In genomic region chr4:48483777-48484493, GRCh38 we compare ENCODE assay signal across 10 cellular contexts. TPM values are rescaled to one million over a fixed set of nuclear protein-coding genes. Genes with fewer than 3 reads are reported as not detected.
DNase-seq lines count a peak whose midpoint lies in the region; ATAC-seq, FAIRE-seq and TF ChIP-seq lines count a peak whose summit lies in the region.
"Had no signal": no experiment of that assay in that cellular context is flagged by ENCODE, and none has a peak within 500 bp of the region (broad histone marks: within the 10 kb centered on the region; RNA-seq: fewer than 3 reads in every experiment).

No MANE protein-coding gene starts in this region.

- TF ChIP-seq CTCF in H1 (IDR thresholded peaks at IDR 0.05; ENCODE audit: control extremely low read depth in 1 of 3, insufficient read depth in 1 of 3, low read depth in 1 of 3, low read length in 3 of 3) (no peak), osteoblast (IDR thresholded peaks at IDR 0.05; ENCODE audit: extremely low read depth, low read depth, low read length) (no peak)

- DNase-seq in DMS53 (lab: John Stamatoyannopoulos, UW) (peak; percentile 73), NT2/D1 (ENCODE audit: low read depth, low spot score) (no peak), H1 (ENCODE audit: low read depth in 1 of 2, low spot score in 2 of 2) (peak in 1 of 2 experiments; percentile 64), osteoblast (ENCODE audit: insufficient read length, low spot score, missing footprints) (no peak), glomerular visceral epithelial cell (ENCODE audit: extremely low spot score) (no peak), hypothalamus (lab: John Stamatoyannopoulos, UW) (no peak), NCI-H146 treated with DMSO at 0.1 percent for 48 hours (lab: John Stamatoyannopoulos, UW; ENCODE audit: unreplicated experiment) (no peak)
- DNase-seq: PC-3 had no signal

- H3K9ac ChIP-seq in NT2/D1 (ENCODE audit: insufficient read length, low read depth) (peak overlapping the region; percentile 81), H1 (replicated peaks in 1 of 4; ENCODE audit: extremely low read depth in 1 of 4, low read depth in 3 of 4, low read length in 3 of 4) (no peak overlapping the region)

- no peaks in the 10 kb centered on the region for H3K79me1 ChIP-seq in H1 (ENCODE audit: low read depth, low read length)

- H3K27me3 ChIP-seq in NT2/D1 (ENCODE audit: insufficient read depth, insufficient read length) (peaks cover 20% of the 10 kb centered on the region), H1 (replicated peaks in 1 of 4; ENCODE audit: control insufficient read depth in 3 of 4, extremely low read depth in 1 of 4, insufficient read depth in 3 of 4, low read length in 3 of 4) (peaks cover 18 to 49% (median 40%) of the 10 kb centered on the region in 4 experiments), osteoblast (ENCODE audit: insufficient read depth, low read length) (peaks cover 79% of the 10 kb centered on the region)

- no peak for ATAC-seq in GM18498 (IDR thresholded peaks at IDR 0.05; ENCODE audit: unreplicated experiment)

- no peak for TF ChIP-seq POLR2A in H1 (IDR thresholded peaks at IDR 0.05; ENCODE audit: control extremely low read depth in 1 of 2, low read depth in 2 of 2, low read length in 2 of 2)

- H3K4me2 ChIP-seq in H1 (ENCODE audit: insufficient read depth in 1 of 2, low read depth in 2 of 2, low read length in 2 of 2) (peak overlapping the region; percentile 70 to 74), osteoblast (ENCODE audit: insufficient read depth, low read length) (no peak overlapping the region)

- H2BK120ac ChIP-seq in H1 (replicated peaks; ENCODE audit: low read depth, low read length) = no peak overlapping the region

- H3K23ac ChIP-seq in H1 (ENCODE audit: insufficient read length) = no peak overlapping the region

- no peaks in the 10 kb centered on the region for H4K20me1 ChIP-seq in H1 (replicated peaks in 1 of 2; ENCODE audit: control insufficient read depth in 1 of 2, insufficient read depth in 2 of 2, low read length in 2 of 2)
- no peaks in the 10 kb centered on the region for H4K20me1 ChIP-seq in osteoblast (ENCODE audit: insufficient read depth, low read length)

- POLR2A ChIA-PET in H1 (lab: Charles Lee; ENCODE audit: partially characterized antibody) = interaction anchor here (0.7 to 2.2 kb wide), 6 partner anchors 10 to 357 kb away, joined by 3 to 10 read pairs (median 4); partner anchors contain the start of gene SLAIN2

- H2BK12ac ChIP-seq in H1 (ENCODE audit: low read depth, low read length) = peak overlapping the region; percentile 35; the same call in 1 of the 2 replicates

- H3K4me3 ChIP-seq in NT2/D1 (ENCODE audit: insufficient read length, low read depth) (peak overlapping the region; percentile 58), H1 (ENCODE audit: extremely low read depth in 1 of 4, insufficient read depth in 2 of 4, low read depth in 3 of 4, low read length in 4 of 4) (peak overlapping the region; percentile 20 to 59 (median 42)), osteoblast (ENCODE audit: insufficient read depth, low read length) (peak overlapping the region; percentile 27)

- H3K79me2 ChIP-seq in H1 (ENCODE audit: control insufficient read depth in 1 of 2, insufficient read depth in 2 of 2, low read length in 2 of 2) (no peaks in the 10 kb centered on the region), osteoblast (ENCODE audit: insufficient read depth, low read length) (no peaks in the 10 kb centered on the region)

- H2BK5ac ChIP-seq in H1 (ENCODE audit: low read depth, low read length) = peak overlapping the region; percentile 39; the same call in 1 of the 2 replicates

- H3K18ac ChIP-seq in H1 (ENCODE audit: extremely low read depth, low read length) = peak overlapping the region; percentile 64; the same call in 1 of the 2 replicates

- H3K56ac ChIP-seq in H1 (replicated peaks; ENCODE audit: insufficient read length, low read depth, low read length) = no peak overlapping the region

- H2AK5ac ChIP-seq in H1 (ENCODE audit: low read depth, low read length) = no peak overlapping the region

- peak overlapping the region; percentile 94 for H4K91ac ChIP-seq in H1 (replicated peaks; ENCODE audit: insufficient read length, low read length)

- 22% methylated on average over 53 of the region's 66 CpGs; no CpG with 5 or more reads in 1 of the 2 experiments for WGBS in H1 (ENCODE audit: extremely low coverage in 1 of 2, insufficient coverage in 1 of 2, insufficient read length in 1 of 2, insufficient replicate concordance in 2 of 2, low coverage in 1 of 2, low lambda C conversion rate in 2 of 2, missing lambda C conversion rate in 1 of 2), 2 experiments

- CTCF ChIA-PET in H1 (lab: Charles Lee; ENCODE audit: partially characterized antibody) = interaction anchor here (0.7 to 1.2 kb wide), 3 partner anchors 10 to 159 kb away, joined by 3 read pairs; no protein-coding TSS in a partner anchor

- H2BK20ac ChIP-seq in H1 (ENCODE audit: low read length) = no peak overlapping the region

- no peak overlapping the region for H4K5ac ChIP-seq in H1 (ENCODE audit: insufficient read length, low read depth, low read length)

- no peaks in the 10 kb centered on the region for H3K9me3 ChIP-seq in NT2/D1 (ENCODE audit: insufficient read depth, low read length)
- no peaks in the 10 kb centered on the region for H3K9me3 ChIP-seq in H1 (ENCODE audit: insufficient read depth in 2 of 2, low read depth in 1 of 2, low read length in 1 of 2)
- no peaks in the 10 kb centered on the region for H3K9me3 ChIP-seq in osteoblast (ENCODE audit: low read depth, low read length)

- 0 out of 2 replicates have a peak overlapping the region, but pooled peaks have one; percentile 2 for H2BK15ac ChIP-seq in H1 (ENCODE audit: low read length)

- peak overlapping the region; percentile 44; the same call in 1 of the 2 replicates for H2AFZ ChIP-seq in H1 (ENCODE audit: low read length)
- peak overlapping the region; percentile 62 for H2AFZ ChIP-seq in osteoblast (ENCODE audit: low read length)

- TF ChIP-seq EP300 in H1 (IDR thresholded peaks at IDR 0.05; ENCODE audit: borderline replicate concordance in 1 of 2, low read depth in 2 of 2, low read length in 2 of 2) = no peak

- H3K27ac ChIP-seq in H1 (ENCODE audit: low read depth, low read length) (no peak overlapping the region), osteoblast (ENCODE audit: low read depth, low read length) (no peak overlapping the region)

- FAIRE-seq in H1 (lab: Jason Lieb, UNC) = no peak

- peak overlapping the region; percentile 40 for H3K4ac ChIP-seq in H1 (replicated peaks; ENCODE audit: insufficient read length, low read depth, low read length)

- H3K36me3 ChIP-seq in NT2/D1 (ENCODE audit: insufficient read depth, insufficient read length, low read length) = peaks cover 16% of the 10 kb centered on the region
- H3K36me3 ChIP-seq in H1 (ENCODE audit: control insufficient read depth in 2 of 4, insufficient read depth in 4 of 4, low read length in 3 of 4) = peaks cover 0 to 5% (median 0%) of the 10 kb centered on the region in 4 experiments; a peak in 1 of 8 replicates
- H3K36me3 ChIP-seq in osteoblast (ENCODE audit: insufficient read depth, low read length) = no peaks in the 10 kb centered on the region

- peaks cover 9% of the 10 kb centered on the region; the same call in 1 of the 2 replicates for H3K23me2 ChIP-seq in H1 (ENCODE audit: low read depth, low read length)

- no peak overlapping the region for H3K14ac ChIP-seq in H1 (ENCODE audit: insufficient read length)

- H3K4me1 ChIP-seq in NT2/D1 (ENCODE audit: insufficient read depth, insufficient read length) = peaks cover 1% of the 10 kb centered on the region
- peaks cover 4 to 11% (median 6%) of the 10 kb centered on the region in 4 experiments; a peak in 6 of 7 replicates for H3K4me1 ChIP-seq in H1 (replicated peaks in 1 of 4; ENCODE audit: control insufficient read depth in 3 of 4, insufficient read depth in 4 of 4, low read length in 3 of 4)
- H3K4me1 ChIP-seq in osteoblast (ENCODE audit: insufficient read depth, low read length) = no peaks in the 10 kb centered on the region

- no peak for TF ChIP-seq RAD21 in H1 (IDR thresholded peaks at IDR 0.05 in 1 of 2, conservative IDR thresholded peaks at IDR 0.05 in 1 of 2; ENCODE audit: low read depth in 2 of 2, low read length in 2 of 2)

- H4K8ac ChIP-seq in H1 (ENCODE audit: extremely low read depth, insufficient read depth, low read length) = peak overlapping the region; percentile 57; the same call in 1 of the 2 replicates

TF ChIP-seq in H1, 55 proteins besides CTCF, POLR2A, EP300 and RAD21 (continues in another document):
- TF ChIP-seq HDAC2 (IDR thresholded peaks at IDR 0.05; ENCODE audit: borderline replicate concordance in 1 of 2, low read depth in 2 of 2, low read length in 2 of 2) = no peak
- no peak for TF ChIP-seq MAX (IDR thresholded peaks at IDR 0.05)
- TF ChIP-seq KDM1A (IDR thresholded peaks at IDR 0.05; ENCODE audit: borderline replicate concordance, low read length) = 0 out of 2 replicates have a peak, but pooled peaks have one; percentile 6
- TF ChIP-seq RBBP5 (IDR thresholded peaks at IDR 0.05; ENCODE audit: borderline replicate concordance, low read depth, low read length) = no peak
- TF ChIP-seq RFX5 (IDR thresholded peaks at IDR 0.05; ENCODE audit: borderline replicate concordance, low read depth, low read length) = no peak

RNA-seq across cellular contexts. Expression of gene SLC10A4, which starts 0.8 kb away (rescaled TPM):
- 3.6 and 4.5 TPM in 2 replicates for total RNA-seq in H1 (2021; fragmentation: NEBNext Ultra II Directional; extraction: Animal tissue kit (Norgen Biotek cat#: 25700))
- 5.1 and 5.6 TPM in 2 replicates for polyA plus RNA-seq in H1 (2011; rRNA removed)
- 2.9 TPM for polyA plus RNA-seq in H1 (2011; cell fraction: cytosol; rRNA removed)
- 3.0 TPM for polyA plus RNA-seq in H1 (2011; cell fraction: nucleus; rRNA removed)
- 1.5 to 2.1 TPM (median 1.9 TPM) in 4 replicates for polyA plus RNA-seq in H1 (2012, experiment 1 of 2)
- 1.4 TPM for polyA plus RNA-seq in H1 (2012, experiment 2 of 2)
- 5.5 TPM for polyA plus RNA-seq in H1 (2013, experiment 1 of 2)
- 5.6 TPM for polyA plus RNA-seq in H1 (2013, experiment 2 of 2)
- 3.1 and 4.7 TPM in 2 replicates for polyA minus RNA-seq in H1 (2011; rRNA and poly(A)+ RNA removed)
- polyA minus RNA-seq in H1 (2011; cell fraction: cytosol; rRNA and poly(A)+ RNA removed) = 1.2 TPM
- polyA minus RNA-seq in H1 (2011; cell fraction: nucleus; rRNA and poly(A)+ RNA removed) = 4.4 TPM
- not detected in 2 replicates for total RNA-seq in osteoblast
- total RNA-seq: PC-3 had no signal

RNA-seq across cellular contexts. Expression of gene ZAR1, which starts 6.1 kb away (rescaled TPM):
- total RNA-seq in H1 (2021; fragmentation: NEBNext Ultra II Directional; extraction: Animal tissue kit (Norgen Biotek cat#: 25700)) = 0.36 and 0.78 TPM in 2 replicates
- 0.33 and 0.35 TPM in 2 replicates for polyA plus RNA-seq in H1 (2011; rRNA removed)
- polyA plus RNA-seq in H1 (2011; cell fraction: cytosol; rRNA removed) = 0.58 TPM
- polyA plus RNA-seq in H1 (2011; cell fraction: nucleus; rRNA removed) = 0.88 TPM
- 0.23 to 0.48 TPM (median 0.43 TPM) in 4 replicates for polyA plus RNA-seq in H1 (2012, experiment 1 of 2)
- 0.12 TPM for polyA plus RNA-seq in H1 (2012, experiment 2 of 2)
- polyA plus RNA-seq in H1 (2013, experiment 1 of 2) = 0.20 TPM
- polyA plus RNA-seq in H1 (2013, experiment 2 of 2) = 0.20 TPM
- 0.29 and 0.50 TPM in 2 replicates for polyA minus RNA-seq in H1 (2011; rRNA and poly(A)+ RNA removed)
- not detected for polyA minus RNA-seq in H1 (2011; cell fraction: cytosol; rRNA and poly(A)+ RNA removed)
- polyA minus RNA-seq in H1 (2011; cell fraction: nucleus; rRNA and poly(A)+ RNA removed) = 0.70 TPM
- total RNA-seq in osteoblast = not detected in 2 replicates
- total RNA-seq: dermis microvascular lymphatic vessel endothelial cell, PC-3 had no signal
